ENCODE assay signal across 13 cellular contexts in genomic region chr12:123058980-123059379, GRCh38.
DNase-seq lines count a peak whose midpoint lies in the region; ATAC-seq and TF ChIP-seq lines count a peak whose summit lies in the region.
"Had no signal": no experiment of that assay in that cellular context is flagged by ENCODE, and none has a peak within 500 bp of the region (broad histone marks: within the 10 kb centered on the region; RNA-seq: fewer than 3 reads in every experiment).

No MANE protein-coding gene starts in this region.

- H3K4me1 Mint-ChIP-seq in stimulated activated naive CD8-positive, alpha-beta T cell treated with anti-CD3 and anti-CD28 coated beads, Interleukin-15, amount 100 ng/mL, for 72 hours: peaks cover 58% of the 10 kb centered on the region

- H3K27ac ChIP-seq in WERI-Rb-1 (peak overlapping the region; percentile 67), right atrium auricular region (peak overlapping the region; percentile 81 to 85), suprapubic skin (peak overlapping the region; percentile 41)

- TF ChIP-seq POLR2A in suprapubic skin (IDR thresholded peaks at IDR 0.05): no peak

- no peak overlapping the region for H3K4me3 ChIP-seq in WERI-Rb-1 (ENCODE audit: low read depth, low read length)
- no peak overlapping the region for H3K4me3 ChIP-seq in right atrium auricular region
- H3K4me3 ChIP-seq in suprapubic skin: no peak overlapping the region

- ATAC-seq in stimulated activated naive CD8-positive, alpha-beta T cell treated with anti-CD3 and anti-CD28 coated beads, Interleukin-15, amount 100 ng/mL, for 72 hours: no peak
- ATAC-seq in GM18870 (IDR thresholded peaks at IDR 0.05; ENCODE audit: unreplicated experiment): no peak
- ATAC-seq: activated T-cell treated with anti-CD3 and anti-CD28 coated beads, Interleukin-2, amount 50 U/mL, for 4 hours; left colon had no signal

- 91% methylated on average over 4 of the region's 4 CpGs for WGBS in suprapubic skin

- H3K27me3 ChIP-seq in WERI-Rb-1 (ENCODE audit: insufficient read depth, low read depth, severe bottlenecking) (no peaks in the 10 kb centered on the region), right atrium auricular region (no peaks in the 10 kb centered on the region), suprapubic skin (no peaks in the 10 kb centered on the region)

- H3K4me1 ChIP-seq in right atrium auricular region (peaks cover 0 to 73% of the 10 kb centered on the region in 2 donors), suprapubic skin (peaks cover 35% of the 10 kb centered on the region)

- DNase-seq in NCI-H82 (lab: John Stamatoyannopoulos, UW) (peak; percentile 26), NCI-H82 treated with DMSO at 0.1 percent for 48 hours (lab: John Stamatoyannopoulos, UW; ENCODE audit: unreplicated experiment) (no peak), WERI-Rb-1 (no peak), right atrium auricular region (ENCODE audit: low spot score) (no peak), suprapubic skin (ENCODE audit: low spot score in 2 of 2) (peak in 1 of 2 donors; percentile 34), head of caudate nucleus (no peak)
- no peak for DNase-seq in stimulated activated naive CD8-positive, alpha-beta T cell treated with anti-CD3 and anti-CD28 coated beads, Interleukin-15, amount 100 ng/mL, for 72 hours
- DNase-seq: activated CD4-positive, CD25-positive, alpha-beta regulatory T cell; activated T-cell treated with anti-CD3 and anti-CD28 coated beads, Interleukin-2, amount 50 U/mL, for 4 hours; erythroblast; left colon had no signal

- TF ChIP-seq CTCF in WERI-Rb-1 (IDR thresholded peaks at IDR 0.05; ENCODE audit: low read depth, low read length) (no peak), right atrium auricular region (IDR thresholded peaks at IDR 0.05) (no peak), suprapubic skin (IDR thresholded peaks at IDR 0.05) (no peak)

- no peak for TF ChIP-seq EP300 in suprapubic skin (IDR thresholded peaks at IDR 0.05)

- H3K4me3 Mint-ChIP-seq in stimulated activated naive CD8-positive, alpha-beta T cell treated with anti-CD3 and anti-CD28 coated beads, Interleukin-15, amount 100 ng/mL, for 72 hours: no peak overlapping the region
- H3K4me3 Mint-ChIP-seq: activated T-cell treated with anti-CD3 and anti-CD28 coated beads, Interleukin-2, amount 50 U/mL, for 4 hours; stimulated activated naive CD8-positive, alpha-beta T cell treated with anti-CD3 and anti-CD28 coated beads, Interleukin-15, Interleukin-2, amounts not matched to agents 100 ng/mL and 50 ng/mL, for 24 hours had no signal

- H3K27ac Mint-ChIP-seq in stimulated activated naive CD8-positive, alpha-beta T cell treated with anti-CD3 and anti-CD28 coated beads, Interleukin-15, amount 100 ng/mL, for 72 hours: peak overlapping the region in 1 of 2 donors; percentile 82
- H3K27ac Mint-ChIP-seq: stimulated activated naive CD8-positive, alpha-beta T cell treated with anti-CD3 and anti-CD28 coated beads, Interleukin-15, Interleukin-2, amounts not matched to agents 100 ng/mL and 50 ng/mL, for 24 hours had no signal

- H3K9me3 Mint-ChIP-seq in stimulated activated naive CD8-positive, alpha-beta T cell treated with anti-CD3 and anti-CD28 coated beads, Interleukin-15, amount 100 ng/mL, for 72 hours: no peaks in the 10 kb centered on the region
- H3K9me3 Mint-ChIP-seq: activated T-cell treated with anti-CD3 and anti-CD28 coated beads, Interleukin-2, amount 50 U/mL, for 4 hours; stimulated activated naive CD8-positive, alpha-beta T cell treated with anti-CD3 and anti-CD28 coated beads, Interleukin-15, Interleukin-2, amounts not matched to agents 100 ng/mL and 50 ng/mL, for 24 hours had no signal

- H3K27me3 Mint-ChIP-seq in stimulated activated naive CD8-positive, alpha-beta T cell treated with anti-CD3 and anti-CD28 coated beads, Interleukin-15, amount 100 ng/mL, for 72 hours: no peaks in the 10 kb centered on the region
- H3K27me3 Mint-ChIP-seq: stimulated activated naive CD8-positive, alpha-beta T cell treated with anti-CD3 and anti-CD28 coated beads, Interleukin-15, Interleukin-2, amounts not matched to agents 100 ng/mL and 50 ng/mL, for 24 hours had no signal

- no peaks in the 10 kb centered on the region for H3K36me3 ChIP-seq in WERI-Rb-1
- no peaks in the 10 kb centered on the region for H3K36me3 ChIP-seq in right atrium auricular region
- H3K36me3 ChIP-seq in suprapubic skin: no peaks in the 10 kb centered on the region

- intact Hi-C loops in head of caudate nucleus (cut with DNase I): no loop called here

- H3K9me3 ChIP-seq in WERI-Rb-1 (ENCODE audit: severe bottlenecking): no peaks in the 10 kb centered on the region
- H3K9me3 ChIP-seq in right atrium auricular region: no peaks in the 10 kb centered on the region
- no peaks in the 10 kb centered on the region for H3K9me3 ChIP-seq in suprapubic skin
